11 cellular contexts compared by ENCODE assay signal in genomic region chr6:45626087-45626891, GRCh38.
DNase-seq lines count a peak whose midpoint lies in the region; ATAC-seq and FAIRE-seq lines count a peak whose summit lies in the region.
"Had no signal": no experiment of that assay in that cellular context is flagged by ENCODE, and none has a peak within 500 bp of the region (broad histone marks: within the 10 kb centered on the region; RNA-seq: fewer than 3 reads in every experiment).

No MANE protein-coding gene starts in this region.

- no peak for ATAC-seq in GM21515 (IDR thresholded peaks at IDR 0.05; ENCODE audit: unreplicated experiment)
- ATAC-seq: HCT116, left cardiac atrium had no signal

- DNase-seq in stimulated activated CD4-positive, alpha-beta T cell treated with anti-CD3 and anti-CD28 coated beads, Interleukin-4, amount 100 ng/mL, for 24 hours = peak; percentile 18
- DNase-seq in stimulated activated CD4-positive, alpha-beta T cell treated with anti-CD3 and anti-CD28 coated beads, Interleukin-2, amount 100 ng/mL, for 48 hours = no peak
- peak; percentile 44 for DNase-seq in T1000 (lab: John Stamatoyannopoulos, UW)
- peak; percentile 79 for DNase-seq in fibroblast of the conjunctiva (ENCODE audit: low read depth)
- peak; percentile 31 for DNase-seq in urothelium cell line (ENCODE audit: low spot score)
- DNase-seq in occipital lobe (lab: John Stamatoyannopoulos, UW) = no peak
- no peak for DNase-seq in putamen (ENCODE audit: low spot score)
- DNase-seq: CD8-positive, alpha-beta memory T cell; left cardiac atrium had no signal

- no peak for FAIRE-seq in urothelium cell line (lab: Jason Lieb, UNC)

Comparison
In these comparisons a context has a peak if more than half of its experiments do, and no peak if none do; other contexts are left out.
1. DNase-seq: peak in stimulated activated CD4-positive, alpha-beta T cell treated with anti-CD3 and anti-CD28 coated beads, Interleukin-4, amount 100 ng/mL, for 24 hours (single experiment), T1000 (single experiment), fibroblast of the conjunctiva (single experiment) and urothelium cell line (single experiment); none in stimulated activated CD4-positive, alpha-beta T cell treated with anti-CD3 and anti-CD28 coated beads, Interleukin-2, amount 100 ng/mL, for 48 hours (0 of 2), occipital lobe (single experiment) and putamen (single experiment).